17 cellular contexts compared by ENCODE assay signal in genomic region chr12:77299001-77299400, GRCh38.
"Had no signal": no experiment of that assay in that cellular context is flagged by ENCODE, and none has a peak within 500 bp of the region (broad histone marks: within the 10 kb centered on the region; RNA-seq: fewer than 3 reads in every experiment).

No MANE protein-coding gene starts in this region.

- H3K9me3 ChIP-seq: stomach had no signal

- H3K27me3 Mint-ChIP-seq: activated naive CD8-positive, alpha-beta T cell treated with anti-CD3 and anti-CD28 coated beads, Interleukin-2, amount 10 ng/mL, durations not matched to agents 7 days and 5 days had no signal

- H3K36me3 ChIP-seq: cardiac muscle cell, stomach had no signal

- H3K27me3 ChIP-seq: cardiac muscle cell, stomach had no signal

- ATAC-seq: activated T-cell treated with anti-CD3 and anti-CD28 coated beads, Interleukin-2, amount 50 U/mL, for 4 hours had no signal

- H3K4me1 ChIP-seq: parathyroid adenoma, stomach had no signal

- H3K4me3 ChIP-seq: cardiac muscle cell, stomach had no signal

- H3K79me2 ChIP-seq: parathyroid adenoma had no signal

- H3K9ac ChIP-seq: parathyroid adenoma had no signal

- H3K27ac ChIP-seq: cardiac muscle cell, parathyroid adenoma, stomach had no signal

- H3K36me3 Mint-ChIP-seq: activated naive CD8-positive, alpha-beta T cell treated with anti-CD3 and anti-CD28 coated beads, Interleukin-2, amount 10 ng/mL, durations not matched to agents 7 days and 5 days had no signal

- H3K4me1 Mint-ChIP-seq: activated naive CD8-positive, alpha-beta T cell treated with anti-CD3 and anti-CD28 coated beads, Interleukin-2, amount 10 ng/mL, durations not matched to agents 7 days and 5 days had no signal

- FAIRE-seq: colon, TTC549, urothelium cell line had no signal

- H2AFZ ChIP-seq: parathyroid adenoma had no signal

- DNase-seq: activated CD4-positive, alpha-beta T cell treated with anti-CD3 and anti-CD28 coated beads, Interleukin-2, amount 50 U/mL, for 1 hour; activated gamma-delta T cell; activated naive CD8-positive, alpha-beta T cell treated with anti-CD3 and anti-CD28 coated beads, Interleukin-2, amount 10 ng/mL, durations not matched to agents 7 days and 5 days; activated T-cell treated with anti-CD3 and anti-CD28 coated beads, Interleukin-2, amount 50 U/mL, for 4 hours; aorta; hypothalamus; kidney glomerular epithelial cell; midbrain; stimulated activated CD4-positive, alpha-beta T cell treated with anti-CD3 and anti-CD28 coated beads, Interleukin-4, amount 100 ng/mL, for 1 hour; stimulated activated CD8-positive, alpha-beta memory T cell treated with anti-CD3 and anti-CD28 coated beads, Interleukin-4, amount 100 ng/mL, for 48 hours; stomach; T-helper 2 cell had no signal

- H3K27ac Mint-ChIP-seq: activated naive CD8-positive, alpha-beta T cell treated with anti-CD3 and anti-CD28 coated beads, Interleukin-2, amount 10 ng/mL, durations not matched to agents 7 days and 5 days had no signal

- H3K4me3 Mint-ChIP-seq: activated naive CD8-positive, alpha-beta T cell treated with anti-CD3 and anti-CD28 coated beads, Interleukin-2, amount 10 ng/mL, durations not matched to agents 7 days and 5 days; activated T-cell treated with anti-CD3 and anti-CD28 coated beads, Interleukin-2, amount 50 U/mL, for 4 hours had no signal

- H3K9me3 Mint-ChIP-seq: activated naive CD8-positive, alpha-beta T cell treated with anti-CD3 and anti-CD28 coated beads, Interleukin-2, amount 10 ng/mL, durations not matched to agents 7 days and 5 days; activated T-cell treated with anti-CD3 and anti-CD28 coated beads, Interleukin-2, amount 50 U/mL, for 4 hours had no signal
